31 cellular contexts compared by ENCODE assay signal in genomic region chr5:126954981-126955380, GRCh38.
"Had no signal": no experiment of that assay in that cellular context is flagged by ENCODE, and none has a peak within 500 bp of the region (broad histone marks: within the 10 kb centered on the region; RNA-seq: fewer than 3 reads in every experiment).

No MANE protein-coding gene starts in this region.

- FAIRE-seq: islet of Langerhans, kidney, urothelium cell line had no signal

- H3K36me3 ChIP-seq: left lung, lower lobe of right lung, neural progenitor cell, neutrophil, ovary, right atrium auricular region, right lobe of liver, suprapubic skin, thoracic aorta, tibial artery, upper lobe of right lung had no signal

- H3K4me3 ChIP-seq: left lung, lower lobe of right lung, neural progenitor cell, ovary, right atrium auricular region, right lobe of liver, smooth muscle cell, suprapubic skin, thoracic aorta, tibial artery, upper lobe of right lung had no signal

- H3K27me3 Mint-ChIP-seq: naive thymus-derived CD8-positive, alpha-beta T cell; progenitor cell of endocrine pancreas; stimulated activated naive CD8-positive, alpha-beta T cell treated with anti-CD3 and anti-CD28 coated beads, Interleukin-15, Interleukin-2, amounts not matched to agents 100 ng/mL and 50 ng/mL, for 24 hours had no signal

- H3K4me1 Mint-ChIP-seq: immature natural killer cell; naive thymus-derived CD8-positive, alpha-beta T cell; neural progenitor cell had no signal

- H3K36me3 Mint-ChIP-seq: immature natural killer cell, neural progenitor cell had no signal

- H3K4me3 Mint-ChIP-seq: immature natural killer cell; naive thymus-derived CD8-positive, alpha-beta T cell; nephron progenitor cell; neural progenitor cell; stimulated activated naive CD8-positive, alpha-beta T cell treated with anti-CD3 and anti-CD28 coated beads, Interleukin-15, Interleukin-2, amounts not matched to agents 100 ng/mL and 50 ng/mL, for 24 hours had no signal

- H3K9me3 ChIP-seq: left lung, lower lobe of right lung, neutrophil, ovary, right atrium auricular region, right lobe of liver, suprapubic skin, thoracic aorta, tibial artery, upper lobe of right lung had no signal

- H3K9me3 Mint-ChIP-seq: immature natural killer cell; nephron progenitor cell; neural progenitor cell; stimulated activated naive CD8-positive, alpha-beta T cell treated with anti-CD3 and anti-CD28 coated beads, Interleukin-15, Interleukin-2, amounts not matched to agents 100 ng/mL and 50 ng/mL, for 24 hours had no signal

- ATAC-seq: left colon; left lung; lower lobe of right lung; naive thymus-derived CD8-positive, alpha-beta T cell; right lobe of liver; upper lobe of right lung had no signal

- H3K27me3 ChIP-seq: left lung, neural progenitor cell, neutrophil, ovary, right atrium auricular region, right lobe of liver, suprapubic skin, tibial artery, upper lobe of right lung had no signal

- DNase-seq: hypothalamus; immature natural killer cell; kidney; left colon; left lung; lower lobe of right lung; mammary epithelial cell; mesenchymal stem cell; naive thymus-derived CD8-positive, alpha-beta T cell; nephron progenitor cell; occipital lobe; ovary; right lobe of liver; stimulated activated CD4-positive, alpha-beta T cell treated with anti-CD3 and anti-CD28 coated beads, Interleukin-12 subunit alpha, Interleukin-12 subunit beta, amount 100 ng/mL, for 4 hours; stimulated activated CD4-positive, alpha-beta T cell treated with anti-CD3 and anti-CD28 coated beads, Interleukin-15, amount 100 ng/mL, for 24 hours; stimulated activated CD4-positive, alpha-beta T cell treated with anti-CD3 and anti-CD28 coated beads, Interleukin-2, amount 100 ng/mL, for 24 hours; stimulated activated CD4-positive, alpha-beta T cell treated with anti-CD3 and anti-CD28 coated beads, Interleukin-4, amount 100 ng/mL, for 1 hour; stimulated activated naive CD4-positive, alpha-beta T cell; tibial artery; trophoblast cell; upper lobe of right lung had no signal

- H3K27ac Mint-ChIP-seq: immature natural killer cell; naive thymus-derived CD8-positive, alpha-beta T cell; nephron progenitor cell; neural progenitor cell; progenitor cell of endocrine pancreas; stimulated activated naive CD8-positive, alpha-beta T cell treated with anti-CD3 and anti-CD28 coated beads, Interleukin-15, Interleukin-2, amounts not matched to agents 100 ng/mL and 50 ng/mL, for 24 hours had no signal
